ENCODE assay signal across 8 cellular contexts in the genomic region with DNA sequence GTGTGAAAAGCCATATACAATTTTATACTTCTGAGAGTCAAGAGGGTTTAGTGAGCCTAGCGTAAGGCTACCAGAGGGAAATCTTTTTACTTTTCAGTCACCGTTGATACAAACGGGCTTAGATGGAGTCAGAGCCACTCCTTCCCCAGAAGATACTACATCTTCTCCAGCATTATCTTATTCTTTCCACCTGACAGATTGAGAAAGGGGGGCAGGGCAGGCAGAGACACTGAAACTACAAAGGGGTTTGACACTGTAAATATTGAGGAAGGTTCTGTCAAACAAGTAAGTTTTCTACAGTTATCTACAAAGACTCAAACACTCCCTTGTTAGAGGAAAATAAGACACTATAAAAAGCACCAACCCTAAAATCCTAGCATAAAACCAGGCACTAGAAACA.
"Had no signal": no experiment of that assay in that cellular context is flagged by ENCODE, and none has a peak within 500 bp of the region (broad histone marks: within the 10 kb centered on the region; RNA-seq: fewer than 3 reads in every experiment).

No MANE protein-coding gene starts in this region.

- H3K4me2 ChIP-seq: KMS-11 had no signal

- H3K27me3 Mint-ChIP-seq: IgD-negative memory B cell had no signal

- FAIRE-seq: HepG2, HTR-8/SVneo had no signal

- H3K36me3 Mint-ChIP-seq: IgD-negative memory B cell had no signal

- H3K4me1 Mint-ChIP-seq: IgD-negative memory B cell had no signal

- ATAC-seq: HepG2 had no signal

- H3K4me3 Mint-ChIP-seq: IgD-negative memory B cell had no signal

- H3K9ac ChIP-seq: KMS-11 had no signal

- H3K27ac ChIP-seq: HL-60, KMS-11 had no signal

- DNase-seq: IMR-90, KBM-7, KG1 had no signal
